In the genomic region with DNA sequence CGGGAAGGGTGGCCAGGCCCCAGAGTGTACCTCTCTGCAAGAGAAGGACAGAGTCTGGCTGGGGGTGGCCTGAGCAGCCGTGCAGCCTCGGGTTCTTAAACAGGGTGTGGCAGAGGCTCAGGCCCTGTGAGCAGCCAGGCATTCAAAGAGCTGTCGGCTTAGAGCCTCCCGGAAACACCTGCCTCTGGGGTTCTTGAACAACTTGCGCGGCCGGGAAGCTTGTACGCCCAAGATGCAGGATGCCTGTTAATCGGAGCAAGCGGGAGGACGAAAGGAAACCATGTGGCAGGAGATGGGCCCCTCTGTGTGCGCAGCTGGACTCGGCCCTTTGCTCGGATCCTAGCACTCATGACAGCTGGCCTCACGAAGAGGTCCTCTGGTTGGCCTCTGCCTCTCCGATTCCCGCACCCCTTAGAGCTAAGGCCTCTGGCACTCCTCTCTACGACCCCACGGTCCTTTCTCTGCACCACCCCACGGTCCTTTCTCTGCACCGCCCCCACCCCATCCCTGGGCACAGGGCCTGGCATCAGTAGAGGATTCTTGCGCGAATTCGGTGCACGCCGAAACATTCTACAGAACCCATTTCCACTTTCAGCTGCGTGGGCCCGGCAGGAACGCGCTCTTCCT, we compare ENCODE assay signal across 1 cellular context.
TF ChIP-seq lines count a peak whose summit lies in the region.

No MANE protein-coding gene starts in this region.

TF ChIP-seq in HepG2, 621 proteins besides CTCF, POLR2A, EP300 and RAD21:
- TF ChIP-seq TEF (CRISPR knock-in tag; IDR thresholded peaks at IDR 0.05) (no peak), NONO (IDR thresholded peaks at IDR 0.05) (no peak), NONO (CRISPR knock-in tag; conservative IDR thresholded peaks at IDR 0.05) (0 out of 2 replicates have a peak, but pooled peaks have one; percentile 26), PCBP1 (IDR thresholded peaks at IDR 0.05; ENCODE audit: borderline replicate concordance, low read depth, low read length) (0 out of 2 replicates have a peak, but pooled peaks have one; percentile 61), SOX13 (IDR thresholded peaks at IDR 0.05) (no peak), SOX13 (CRISPR knock-in tag; conservative IDR thresholded peaks at IDR 0.05 in 1 of 2, IDR thresholded peaks at IDR 0.05 in 1 of 2) (no peak), THAP9 (CRISPR knock-in tag; IDR thresholded peaks at IDR 0.05; ENCODE audit: borderline replicate concordance) (0 out of 2 replicates have a peak, but pooled peaks have one; percentile 9), AGO1 (IDR thresholded peaks at IDR 0.05; ENCODE audit: low read depth, low read length, poor library complexity, severe bottlenecking) (peak; percentile 19)
- TF ChIP-seq, protein P1, sequence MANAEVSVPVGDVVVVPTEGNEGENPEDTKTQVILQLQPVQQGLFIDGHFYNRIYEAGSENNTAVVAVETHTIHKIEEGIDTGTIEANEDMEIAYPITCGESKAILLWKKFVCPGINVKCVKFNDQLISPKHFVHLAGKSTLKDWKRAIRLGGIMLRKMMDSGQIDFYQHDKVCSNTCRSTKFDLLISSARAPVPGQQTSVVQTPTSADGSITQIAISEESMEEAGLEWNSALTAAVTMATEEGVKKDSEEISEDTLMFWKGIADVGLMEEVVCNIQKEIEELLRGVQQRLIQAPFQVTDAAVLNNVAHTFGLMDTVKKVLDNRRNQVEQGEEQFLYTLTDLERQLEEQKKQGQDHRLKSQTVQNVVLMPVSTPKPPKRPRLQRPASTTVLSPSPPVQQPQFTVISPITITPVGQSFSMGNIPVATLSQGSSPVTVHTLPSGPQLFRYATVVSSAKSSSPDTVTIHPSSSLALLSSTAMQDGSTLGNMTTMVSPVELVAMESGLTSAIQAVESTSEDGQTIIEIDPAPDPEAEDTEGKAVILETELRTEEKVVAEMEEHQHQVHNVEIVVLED (CRISPR knock-in tag; IDR thresholded peaks at IDR 0.05; ENCODE audit: borderline replicate concordance): 0 out of 2 replicates have a peak, but pooled peaks have one; percentile 19
- TF ChIP-seq, protein P2, sequence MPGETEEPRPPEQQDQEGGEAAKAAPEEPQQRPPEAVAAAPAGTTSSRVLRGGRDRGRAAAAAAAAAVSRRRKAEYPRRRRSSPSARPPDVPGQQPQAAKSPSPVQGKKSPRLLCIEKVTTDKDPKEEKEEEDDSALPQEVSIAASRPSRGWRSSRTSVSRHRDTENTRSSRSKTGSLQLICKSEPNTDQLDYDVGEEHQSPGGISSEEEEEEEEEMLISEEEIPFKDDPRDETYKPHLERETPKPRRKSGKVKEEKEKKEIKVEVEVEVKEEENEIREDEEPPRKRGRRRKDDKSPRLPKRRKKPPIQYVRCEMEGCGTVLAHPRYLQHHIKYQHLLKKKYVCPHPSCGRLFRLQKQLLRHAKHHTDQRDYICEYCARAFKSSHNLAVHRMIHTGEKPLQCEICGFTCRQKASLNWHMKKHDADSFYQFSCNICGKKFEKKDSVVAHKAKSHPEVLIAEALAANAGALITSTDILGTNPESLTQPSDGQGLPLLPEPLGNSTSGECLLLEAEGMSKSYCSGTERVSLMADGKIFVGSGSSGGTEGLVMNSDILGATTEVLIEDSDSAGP (CRISPR knock-in tag; IDR thresholded peaks at IDR 0.05; ENCODE audit: borderline replicate concordance): peak; percentile 37; the same call in 1 of the 2 replicates
